ENCODE assay signal across 1 cellular context in the genomic region with DNA sequence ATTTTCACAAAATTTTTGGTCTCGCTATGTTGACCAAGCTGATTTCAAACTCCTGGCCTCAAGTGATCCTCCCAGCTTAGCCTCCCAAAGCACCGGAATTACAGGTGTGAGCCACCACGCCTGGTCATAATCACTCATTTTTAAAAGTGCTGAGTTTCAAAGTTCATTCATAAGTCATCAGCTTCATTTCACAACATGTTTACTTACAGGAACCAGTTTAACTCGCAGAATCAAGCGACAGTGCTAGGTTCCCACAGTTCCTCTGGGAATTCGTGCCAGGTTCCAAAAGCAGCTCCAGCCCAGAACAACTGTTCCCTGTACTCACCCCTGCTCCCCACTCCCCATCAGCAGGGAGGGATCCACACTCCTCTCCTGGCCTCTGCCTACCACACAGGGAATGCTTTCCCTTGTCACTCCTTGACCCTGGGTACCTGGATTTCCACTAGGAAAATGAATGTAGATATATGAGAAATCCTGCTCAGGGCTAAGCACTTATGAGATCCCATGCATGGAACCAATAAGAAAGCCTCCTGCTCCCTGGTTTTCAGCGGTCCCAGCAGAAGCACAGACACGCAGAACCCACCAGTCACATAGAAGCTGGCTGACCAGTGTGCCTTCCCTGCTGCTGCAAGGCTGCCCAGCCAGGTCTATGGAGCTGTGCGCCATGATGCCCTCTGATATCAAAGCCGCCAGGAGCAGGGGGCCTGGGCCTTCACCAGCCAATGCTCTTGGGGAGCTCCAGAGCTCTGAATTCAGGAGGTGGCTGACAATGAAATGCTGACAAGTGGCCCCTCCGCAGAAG.
A peak's percentile ranks its signal among the peaks of the same experiment; 100 is the strongest.
TF ChIP-seq lines count a peak whose summit lies in the region.

No MANE protein-coding gene starts in this region.

TF ChIP-seq in HCT116, 20 proteins besides CTCF, POLR2A, EP300 and RAD21 (continued from another document):
- TF ChIP-seq, protein P1, sequence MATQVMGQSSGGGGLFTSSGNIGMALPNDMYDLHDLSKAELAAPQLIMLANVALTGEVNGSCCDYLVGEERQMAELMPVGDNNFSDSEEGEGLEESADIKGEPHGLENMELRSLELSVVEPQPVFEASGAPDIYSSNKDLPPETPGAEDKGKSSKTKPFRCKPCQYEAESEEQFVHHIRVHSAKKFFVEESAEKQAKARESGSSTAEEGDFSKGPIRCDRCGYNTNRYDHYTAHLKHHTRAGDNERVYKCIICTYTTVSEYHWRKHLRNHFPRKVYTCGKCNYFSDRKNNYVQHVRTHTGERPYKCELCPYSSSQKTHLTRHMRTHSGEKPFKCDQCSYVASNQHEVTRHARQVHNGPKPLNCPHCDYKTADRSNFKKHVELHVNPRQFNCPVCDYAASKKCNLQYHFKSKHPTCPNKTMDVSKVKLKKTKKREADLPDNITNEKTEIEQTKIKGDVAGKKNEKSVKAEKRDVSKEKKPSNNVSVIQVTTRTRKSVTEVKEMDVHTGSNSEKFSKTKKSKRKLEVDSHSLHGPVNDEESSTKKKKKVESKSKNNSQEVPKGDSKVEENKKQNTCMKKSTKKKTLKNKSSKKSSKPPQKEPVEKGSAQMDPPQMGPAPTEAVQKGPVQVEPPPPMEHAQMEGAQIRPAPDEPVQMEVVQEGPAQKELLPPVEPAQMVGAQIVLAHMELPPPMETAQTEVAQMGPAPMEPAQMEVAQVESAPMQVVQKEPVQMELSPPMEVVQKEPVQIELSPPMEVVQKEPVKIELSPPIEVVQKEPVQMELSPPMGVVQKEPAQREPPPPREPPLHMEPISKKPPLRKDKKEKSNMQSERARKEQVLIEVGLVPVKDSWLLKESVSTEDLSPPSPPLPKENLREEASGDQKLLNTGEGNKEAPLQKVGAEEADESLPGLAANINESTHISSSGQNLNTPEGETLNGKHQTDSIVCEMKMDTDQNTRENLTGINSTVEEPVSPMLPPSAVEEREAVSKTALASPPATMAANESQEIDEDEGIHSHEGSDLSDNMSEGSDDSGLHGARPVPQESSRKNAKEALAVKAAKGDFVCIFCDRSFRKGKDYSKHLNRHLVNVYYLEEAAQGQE (IDR thresholded peaks at IDR 0.05; ENCODE audit: low read depth) = no peak
- TF ChIP-seq, protein P2, sequence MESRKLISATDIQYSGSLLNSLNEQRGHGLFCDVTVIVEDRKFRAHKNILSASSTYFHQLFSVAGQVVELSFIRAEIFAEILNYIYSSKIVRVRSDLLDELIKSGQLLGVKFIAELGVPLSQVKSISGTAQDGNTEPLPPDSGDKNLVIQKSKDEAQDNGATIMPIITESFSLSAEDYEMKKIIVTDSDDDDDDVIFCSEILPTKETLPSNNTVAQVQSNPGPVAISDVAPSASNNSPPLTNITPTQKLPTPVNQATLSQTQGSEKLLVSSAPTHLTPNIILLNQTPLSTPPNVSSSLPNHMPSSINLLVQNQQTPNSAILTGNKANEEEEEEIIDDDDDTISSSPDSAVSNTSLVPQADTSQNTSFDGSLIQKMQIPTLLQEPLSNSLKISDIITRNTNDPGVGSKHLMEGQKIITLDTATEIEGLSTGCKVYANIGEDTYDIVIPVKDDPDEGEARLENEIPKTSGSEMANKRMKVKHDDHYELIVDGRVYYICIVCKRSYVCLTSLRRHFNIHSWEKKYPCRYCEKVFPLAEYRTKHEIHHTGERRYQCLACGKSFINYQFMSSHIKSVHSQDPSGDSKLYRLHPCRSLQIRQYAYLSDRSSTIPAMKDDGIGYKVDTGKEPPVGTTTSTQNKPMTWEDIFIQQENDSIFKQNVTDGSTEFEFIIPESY (IDR thresholded peaks at IDR 0.05; ENCODE audit: extremely low read depth, insufficient replicate concordance, low read length) = no peak
- TF ChIP-seq CEBPB (IDR thresholded peaks at IDR 0.05; ENCODE audit: low read depth) (peak; percentile 67), JUND (IDR thresholded peaks at IDR 0.05) (peak; percentile 11; the same call in 1 of the 2 replicates), SRF (IDR thresholded peaks at IDR 0.05; ENCODE audit: low read depth) (no peak), FOSL1 (IDR thresholded peaks at IDR 0.05; ENCODE audit: low read depth) (no peak), EGR1 (IDR thresholded peaks at IDR 0.05; ENCODE audit: low read depth) (no peak), TCF7L2 (IDR thresholded peaks at IDR 0.05; ENCODE audit: borderline replicate concordance, extremely low read depth, insufficient read depth, insufficient read length) (no peak), EZH2phosphoT487 (IDR thresholded peaks at IDR 0.05; ENCODE audit: borderline replicate concordance) (no peak)
